8 cellular contexts compared by ENCODE assay signal in genomic region chr6:43370003-43370580, GRCh38. TPM values are rescaled to one million over a fixed set of nuclear protein-coding genes. Genes with fewer than 3 reads are reported as not detected.
DNase-seq lines count a peak whose midpoint lies in the region; ATAC-seq and TF ChIP-seq lines count a peak whose summit lies in the region.
"Not testable (repeated sequence)": the region's sequence is repeated elsewhere in the genome, so short reads cannot be mapped to it uniquely, and the experiment has no call there.

No MANE protein-coding gene starts in this region.

- not testable (repeated sequence) for H3K36me3 ChIP-seq in ES-I3 (ENCODE audit: insufficient read depth, low read length); GM23338 (ENCODE audit: insufficient read depth); iPS DF 6.9 (ENCODE audit: control insufficient read depth, insufficient read depth, low read length); neuron (ENCODE audit: insufficient read depth, low read length); tibial nerve

- CTCF ChIA-PET in activated B cell treated with CpG ODN at 0.5 μM for 24 hours (lab: Charles Lee): interaction anchor here (0.8 to 7.0 kb wide), 5 partner anchors 9 to 62 kb away, joined by 3 to 75 read pairs (median 7); partner anchors contain the start of gene CRIP3

- H3K79me2 ChIP-seq in GM23338 (replicated peaks; ENCODE audit: insufficient read depth): peaks cover 12% of the 10 kb centered on the region

- H3F3A ChIP-seq in GM23338 (replicated peaks; ENCODE audit: low read depth): not testable (repeated sequence)

- peak overlapping the region; percentile 75 for H3K27ac Mint-ChIP-seq in GM23338
- peak overlapping the region; percentile 94 for H3K27ac Mint-ChIP-seq in activated B cell treated with CpG ODN at 0.5 μM for 24 hours
- H3K27ac Mint-ChIP-seq in central memory CD8-positive, alpha-beta T cell (ENCODE audit: low read depth): peak overlapping the region; percentile 87

- peak overlapping the region; percentile 82 for H3K4me2 ChIP-seq in GM23338

- H3K4me3 Mint-ChIP-seq in GM23338 (peak overlapping the region; percentile 79), activated B cell treated with CpG ODN at 0.5 μM for 24 hours (peak overlapping the region; percentile 89)
- H3K4me3 Mint-ChIP-seq in central memory CD8-positive, alpha-beta T cell: peak overlapping the region; percentile 84

- H4K20me1 ChIP-seq in GM23338 (replicated peaks; ENCODE audit: insufficient read depth): not testable (repeated sequence)

- WGBS in iPS DF 6.9 (ENCODE audit: insufficient coverage, insufficient read length): no CpG with 5 or more reads among the region's 16 CpGs
- WGBS in tibial nerve, 2 donors: 39 to 40% methylated on average over 16 of the region's 16 CpGs

- TF ChIP-seq POLR2A in tibial nerve (IDR thresholded peaks at IDR 0.05): not testable (repeated sequence)

- TF ChIP-seq EP300 in tibial nerve (IDR thresholded peaks at IDR 0.05): not testable (repeated sequence)

- peaks cover 17% of the 10 kb centered on the region for H3K27me3 ChIP-seq in GM23338 (ENCODE audit: insufficient read depth)
- H3K27me3 ChIP-seq in iPS DF 6.9 (ENCODE audit: control insufficient read depth, insufficient read depth, low read length); neuron (ENCODE audit: insufficient read depth, low read length); tibial nerve: not testable (repeated sequence)

- H3K4me3 ChIP-seq in GM23338 (peak overlapping the region; percentile 82), iPS DF 6.9 (ENCODE audit: low read length) (peak overlapping the region; percentile 21; the same call in 1 of the 2 replicates), neuron (ENCODE audit: low read length) (peak overlapping the region; percentile 82), tibial nerve (peak overlapping the region; percentile 29 to 83 (median 70))

- peak overlapping the region; percentile 94 for H2AFZ ChIP-seq in GM23338
- H2AFZ ChIP-seq in neuron (ENCODE audit: low read depth, low read length): peak overlapping the region; percentile 69

- not testable (repeated sequence) for TF ChIP-seq CTCF in GM23338 (conservative IDR thresholded peaks at IDR 0.05; ENCODE audit: low read depth in 2 of 2); activated B cell treated with CpG ODN at 0.5 μM for 24 hours (IDR thresholded peaks at IDR 0.05); tibial nerve (IDR thresholded peaks at IDR 0.05)

- H3K9me2 ChIP-seq in GM23338 (ENCODE audit: insufficient read depth): not testable (repeated sequence)

- POLR2A ChIA-PET in activated B cell treated with CpG ODN at 0.5 μM for 24 hours (lab: Charles Lee): interaction anchor here (0.6 to 7.6 kb wide), 27 partner anchors 9 to 807 kb away, joined by 3 to 384 read pairs (median 4); partner anchors contain the start of genes ABCC10, BICRAL, CNPY3 and DNPH1

- not testable (repeated sequence) for H3K9me3 Mint-ChIP-seq in GM23338; activated B cell treated with CpG ODN at 0.5 μM for 24 hours; central memory CD8-positive, alpha-beta T cell

- H3K9ac ChIP-seq in ES-I3 (ENCODE audit: low read depth, low read length): peak overlapping the region; percentile 84; the same call in 1 of the 2 replicates

- H3K9me3 ChIP-seq in ES-I3 (ENCODE audit: control insufficient read depth, insufficient read depth, low read length); iPS DF 6.9 (ENCODE audit: control insufficient read depth, insufficient read depth, low read length); neuron (ENCODE audit: low read length); tibial nerve: not testable (repeated sequence)

- H3K27me3 Mint-ChIP-seq in GM23338 (ENCODE audit: insufficient read depth, low read depth, poor library complexity): peaks cover 11% of the 10 kb centered on the region
- not testable (repeated sequence) for H3K27me3 Mint-ChIP-seq in activated B cell treated with CpG ODN at 0.5 μM for 24 hours; central memory CD8-positive, alpha-beta T cell

- H3K27ac ChIP-seq in GM23338 (ENCODE audit: low read depth): peak overlapping the region; percentile 73
- not testable (repeated sequence) for H3K27ac ChIP-seq in iPS DF 6.9 (ENCODE audit: low read length)
- H3K27ac ChIP-seq in tibial nerve: peak overlapping the region; percentile 82 to 92 (median 85)

- not testable (repeated sequence) for H3K36me3 Mint-ChIP-seq in GM23338 (ENCODE audit: low read depth)
- H3K36me3 Mint-ChIP-seq in activated B cell treated with CpG ODN at 0.5 μM for 24 hours (ENCODE audit: low read depth): peaks cover 25% of the 10 kb centered on the region
- H3K36me3 Mint-ChIP-seq in central memory CD8-positive, alpha-beta T cell (ENCODE audit: insufficient read depth): peaks cover 12% of the 10 kb centered on the region

- intact Hi-C loops in activated B cell treated with CpG ODN at 0.5 μM for 24 hours (cut with micrococcal nuclease): not testable (repeated sequence)

- H3K4me1 Mint-ChIP-seq in GM23338 (peaks cover 21% of the 10 kb centered on the region), activated B cell treated with CpG ODN at 0.5 μM for 24 hours (peaks cover 79% of the 10 kb centered on the region)
- peaks cover 36% of the 10 kb centered on the region for H3K4me1 Mint-ChIP-seq in central memory CD8-positive, alpha-beta T cell

- DNase-seq in GM23338 (ENCODE audit: low spot score); activated B cell treated with CpG ODN at 0.5 μM for 24 hours; central memory CD8-positive, alpha-beta T cell (ENCODE audit: low spot score in 2 of 2); iPS DF 6.9 (ENCODE audit: low read depth, low spot score); tibial nerve (ENCODE audit: low spot score in 2 of 2): not testable (repeated sequence)
- peak; percentile 21 for DNase-seq in HT-29 (ENCODE audit: low spot score)

- H3K4me1 ChIP-seq in ES-I3 (ENCODE audit: insufficient read depth, low read length) (peaks cover 11% of the 10 kb centered on the region; the same call in 1 of the 2 replicates), GM23338 (ENCODE audit: insufficient read depth) (peaks cover 16% of the 10 kb centered on the region), neuron (ENCODE audit: insufficient read depth, low read length) (peaks cover 12% of the 10 kb centered on the region), tibial nerve (peaks cover 0 to 36% (median 15%) of the 10 kb centered on the region in 4 donors)
- not testable (repeated sequence) for H3K4me1 ChIP-seq in iPS DF 6.9 (ENCODE audit: control insufficient read depth, insufficient read depth, low read length)

- ATAC-seq in GM23338: peak; percentile 5; the same call in 2 of the 3 replicates
- not testable (repeated sequence) for ATAC-seq in activated B cell treated with CpG ODN at 0.5 μM for 24 hours (ENCODE audit: low read depth); central memory CD8-positive, alpha-beta T cell (replicated peaks; ENCODE audit: extremely low read depth, poor library complexity, severe bottlenecking)

RNA-seq across cellular contexts. Expression of gene ZNF318, which starts 0.6 kb away (rescaled TPM):
- total RNA-seq in GM23338 (2014; rRNA removed; shearing (Covaris generic)): 13.4 and 19.5 TPM in 2 replicates
- 8.7 and 10.5 TPM in 2 replicates for polyA plus RNA-seq in GM23338 (2016; fragmentation: Nextera tagmentation; extraction: Ambion mirVana)
- 4.6 and 4.7 TPM in 2 replicates for total RNA-seq in HT-29 (2014; rRNA removed; shearing (Covaris generic))
- total RNA-seq in activated B cell treated with CpG ODN at 0.5 μM for 24 hours: 135 and 159 TPM in 2 replicates
- 10 to 100 TPM; 18.4 to 26.4 (median 22.9) TPM for total RNA-seq in tibial nerve

RNA-seq across cellular contexts. Expression of gene ABCC10, which starts 57.2 kb away (rescaled TPM):
- 16.7 and 16.9 TPM in 2 replicates for total RNA-seq in GM23338 (2014; rRNA removed; shearing (Covaris generic))
- 17.5 and 18.9 TPM in 2 replicates for polyA plus RNA-seq in GM23338 (2016; fragmentation: Nextera tagmentation; extraction: Ambion mirVana)
- total RNA-seq in HT-29 (2014; rRNA removed; shearing (Covaris generic)): 18.6 and 18.8 TPM in 2 replicates
- total RNA-seq in activated B cell treated with CpG ODN at 0.5 μM for 24 hours (59.5 and 74.6 TPM in 2 replicates), tibial nerve (10 to 100 TPM; 14.9 to 35.9 (median 27.1) TPM)

Comparison
In these comparisons a context has a peak if more than half of its experiments do, and no peak if none do; other contexts are left out.
1. H3K4me3 ChIP-seq: peak in every context shown above with its lines; median percentile 82 in GM23338; 82 in neuron; 70 in tibial nerve; 21 in iPS DF 6.9.